Comparison of ENCODE assay signal across 11 cellular contexts in genomic region chr13:42985312-42986175, GRCh38. TPM values are rescaled to one million over a fixed set of nuclear protein-coding genes. Genes with fewer than 3 reads are reported as not detected.
DNase-seq lines count a peak whose midpoint lies in the region; ATAC-seq, FAIRE-seq and TF ChIP-seq lines count a peak whose summit lies in the region.
"Had no signal": no experiment of that assay in that cellular context is flagged by ENCODE, and none has a peak within 500 bp of the region (broad histone marks: within the 10 kb centered on the region; RNA-seq: fewer than 3 reads in every experiment).

No MANE protein-coding gene starts in this region.

- no peak overlapping the region for H2AFZ ChIP-seq in mammary epithelial cell (ENCODE audit: low read depth, low read length)

- TF ChIP-seq CTCF in MCF 10A (IDR thresholded peaks at IDR 0.05; ENCODE audit: unreplicated experiment) (no peak), mammary epithelial cell (conservative IDR thresholded peaks at IDR 0.05 in 1 of 2, IDR thresholded peaks at IDR 0.05 in 1 of 2; ENCODE audit: extremely low read depth in 1 of 2, insufficient read depth in 1 of 2, low read depth in 1 of 2, low read length in 2 of 2) (no peak), mesothelial cell of epicardium (IDR thresholded peaks at IDR 0.05; ENCODE audit: unreplicated experiment) (no peak), uterus (IDR thresholded peaks at IDR 0.05) (no peak)

- H3K27me3 ChIP-seq in mammary epithelial cell (ENCODE audit: insufficient read depth, low read length) (no peaks in the 10 kb centered on the region), uterus (no peaks in the 10 kb centered on the region)
- H3K27me3 ChIP-seq: esophagus muscularis mucosa, sigmoid colon had no signal

- DNase-seq in MCF 10A (ENCODE audit: unreplicated experiment) = peak; percentile 30
- no peak for DNase-seq in mammary epithelial cell
- no peak for DNase-seq in epithelial cell of prostate (ENCODE audit: low read depth, low spot score)
- no peak for DNase-seq in mesothelial cell of epicardium (ENCODE audit: low spot score in 2 of 2, unreplicated experiment in 2 of 2)
- DNase-seq in uterus = peak; percentile 19 to 28
- no peak for DNase-seq in H54 (ENCODE audit: insufficient read length, low spot score)
- no peak for DNase-seq in erythroblast (lab: John Stamatoyannopoulos, UW)
- DNase-seq: NCI-H1048, sigmoid colon had no signal

- H3K4me1 Mint-ChIP-seq in MCF 10A (ENCODE audit: insufficient read depth, unreplicated experiment) (peaks cover 11% of the 10 kb centered on the region), mesothelial cell of epicardium (peaks cover 65% of the 10 kb centered on the region)

- no peaks in the 10 kb centered on the region for H4K20me1 ChIP-seq in mammary epithelial cell (ENCODE audit: insufficient read depth, low read length)

- no peaks in the 10 kb centered on the region for H3K27me3 Mint-ChIP-seq in MCF 10A (ENCODE audit: insufficient read depth, unreplicated experiment)
- H3K27me3 Mint-ChIP-seq in mesothelial cell of epicardium (ENCODE audit: low read depth) = no peaks in the 10 kb centered on the region

- CTCF ChIA-PET in MCF 10A (lab: Yijun Ruan, JAX) = interaction anchor here (0.5 to 1.9 kb wide), 4 partner anchors 14 to 713 kb away, joined by 3 to 12 read pairs (median 5); no protein-coding TSS in a partner anchor
- CTCF ChIA-PET in mammary epithelial cell (lab: Charles Lee; ENCODE audit: low non-redundant PET) = no interaction called here

- H3K36me3 ChIP-seq in mammary epithelial cell (ENCODE audit: insufficient read depth, low read length) (no peaks in the 10 kb centered on the region), uterus (no peaks in the 10 kb centered on the region)
- H3K36me3 ChIP-seq: esophagus muscularis mucosa, sigmoid colon had no signal

- H3K4me3 ChIP-seq in mammary epithelial cell (replicated peaks in 1 of 3; ENCODE audit: insufficient read depth in 1 of 3, low read depth in 2 of 3, low read length in 3 of 3) = no peak overlapping the region
- H3K4me3 ChIP-seq in uterus = no peak overlapping the region
- H3K4me3 ChIP-seq: esophagus muscularis mucosa, sigmoid colon had no signal

- POLR2A ChIA-PET in MCF 10A (lab: Yijun Ruan, JAX) = interaction anchor here (0.6 to 1.4 kb wide), 3 partner anchors 13 to 556 kb away, joined by 3 to 4 read pairs (median 3); no protein-coding TSS in a partner anchor

- H3K4me1 ChIP-seq in mammary epithelial cell (ENCODE audit: insufficient read depth, low read length) = peaks cover 5% of the 10 kb centered on the region
- H3K4me1 ChIP-seq in uterus = no peaks in the 10 kb centered on the region

- no peaks in the 10 kb centered on the region for H3K9me3 Mint-ChIP-seq in MCF 10A (ENCODE audit: unreplicated experiment)
- no peaks in the 10 kb centered on the region for H3K9me3 Mint-ChIP-seq in mesothelial cell of epicardium

- H3K4me3 Mint-ChIP-seq in MCF 10A (ENCODE audit: unreplicated experiment) (no peak overlapping the region), mesothelial cell of epicardium (no peak overlapping the region)

- WGBS in mammary epithelial cell (ENCODE audit: low coverage, missing lambda C conversion rate) = 89% methylated on average over 8 of the region's 8 CpGs

- FAIRE-seq in H54 (lab: Jason Lieb, UNC) = no peak

- no peaks in the 10 kb centered on the region for H3K79me2 ChIP-seq in mammary epithelial cell (ENCODE audit: insufficient read depth, low read length)

- intact Hi-C loops in MCF 10A (cut with micrococcal nuclease) (no loop called here), mammary epithelial cell (cut with micrococcal nuclease) (no loop called here), uterus (cut with DNase I; ENCODE audit: low total_unique reads) (no loop called here)

- BruUV-seq in MCF 10A (replicated peaks; lab: Mats Ljungman, UMichigan) = no TSS peak
- no TSS peak for BruUV-seq in mammary epithelial cell (replicated peaks; lab: Mats Ljungman, UMichigan)

- H3K27ac ChIP-seq in mammary epithelial cell (ENCODE audit: insufficient read depth, low read depth, low read length) (no peak overlapping the region), epithelial cell of prostate (peak overlapping the region; percentile 29), uterus (peak overlapping the region in 1 of 2 donors; percentile 31)

- peak overlapping the region; percentile 3 for H3K27ac Mint-ChIP-seq in MCF 10A (ENCODE audit: low read depth, unreplicated experiment)
- peak overlapping the region; percentile 77 for H3K27ac Mint-ChIP-seq in mesothelial cell of epicardium

- in situ Hi-C loops in mammary epithelial cell (cut with MboI; ENCODE audit: low sequenced_read_pairs in 2 of 2) = no loop called here

- H3K4me2 ChIP-seq in mammary epithelial cell (ENCODE audit: insufficient read depth, low read depth, low read length) = no peak overlapping the region

- ATAC-seq in HG03159 (IDR thresholded peaks at IDR 0.05; ENCODE audit: unreplicated experiment) = no peak

- no peak for TF ChIP-seq POLR2A in uterus (IDR thresholded peaks at IDR 0.05)
- no peak for TF ChIP-seq POLR2A in H54 (IDR thresholded peaks at IDR 0.05; ENCODE audit: low read depth, low read length)
- no peak for TF ChIP-seq POLR2A in erythroblast (IDR thresholded peaks at IDR 0.05; ENCODE audit: low read length)

- dilution Hi-C loops in mammary epithelial cell (cut with HindIII; ENCODE audit: low sequenced_read_pairs) = no loop called here

- no peaks in the 10 kb centered on the region for H3K36me3 Mint-ChIP-seq in MCF 10A (ENCODE audit: insufficient read depth, unreplicated experiment)
- peaks cover 3% of the 10 kb centered on the region for H3K36me3 Mint-ChIP-seq in mesothelial cell of epicardium

- H3K9ac ChIP-seq in mammary epithelial cell (ENCODE audit: insufficient read depth, low read length) = no peak overlapping the region

- H3K9me3 ChIP-seq in mammary epithelial cell (replicated peaks; ENCODE audit: insufficient read depth, low read length) = no peaks in the 10 kb centered on the region
- H3K9me3 ChIP-seq in uterus = no peaks in the 10 kb centered on the region
- H3K9me3 ChIP-seq: esophagus muscularis mucosa, sigmoid colon had no signal

RNA-seq across cellular contexts. Expression of gene EPSTI1, which starts 6.5 kb away (rescaled TPM):
- not detected in 2 replicates for total RNA-seq in MCF 10A (2022)
- 1 to 10 TPM; 1.3 to 7.3 TPM for total RNA-seq in mammary epithelial cell
- polyA plus RNA-seq in mammary epithelial cell = 1.1 TPM
- not detected for polyA minus RNA-seq in mammary epithelial cell
- total RNA-seq in mesothelial cell of epicardium = 37.3 to 44.0 TPM (median 42.7 TPM) in 3 replicates
- 10 to 100 TPM in 2 of 4 donors, 1 to 10 TPM in 2; 6.5 to 16.9 (median 11.4) TPM for total RNA-seq in uterus

RNA-seq across cellular contexts. Expression of gene DNAJC15, which starts 37.8 kb away (rescaled TPM):
- total RNA-seq in MCF 10A (2022) (32.4 and 34.0 TPM in 2 replicates), mammary epithelial cell (10 to 100 TPM in 1 of 2 donors, 1 to 10 TPM in 1; 9.3 to 20.7 TPM), mesothelial cell of epicardium (31.6 to 35.9 TPM (median 32.5 TPM) in 3 replicates), uterus (10 to 100 TPM in 1 of 4 donors, 1 to 10 TPM in 3; 3.6 to 14.5 (median 6.1) TPM)
- polyA plus RNA-seq in mammary epithelial cell = 33.9 TPM
- polyA minus RNA-seq in mammary epithelial cell = 12.9 TPM

Comparison
In these comparisons a context has a peak if more than half of its experiments do, and no peak if none do; other contexts are left out.
1. DNase-seq: peak in MCF 10A (single experiment) and uterus (2 of 2); none in mammary epithelial cell (single experiment), epithelial cell of prostate (single experiment), mesothelial cell of epicardium (0 of 2), H54 (single experiment) and erythroblast (0 of 2).